ENCODE assay signal across 15 cellular contexts in genomic region chr14:64684091-64684490, GRCh38. TPM values are rescaled to one million over a fixed set of nuclear protein-coding genes. Genes with fewer than 3 reads are reported as not detected.
DNase-seq lines count a peak whose midpoint lies in the region; ATAC-seq and TF ChIP-seq lines count a peak whose summit lies in the region.
"Had no signal": no experiment of that assay in that cellular context is flagged by ENCODE, and none has a peak within 500 bp of the region (broad histone marks: within the 10 kb centered on the region; RNA-seq: fewer than 3 reads in every experiment).

No MANE protein-coding gene starts in this region.

- H3K9me3 ChIP-seq in smooth muscle cell (replicated peaks; ENCODE audit: low read depth): no peaks in the 10 kb centered on the region
- H3K9me3 ChIP-seq: left lung, stomach had no signal

- no peak overlapping the region for H3K4me3 ChIP-seq in astrocyte of the cerebellum (ENCODE audit: low read depth, low read length)
- H3K4me3 ChIP-seq in smooth muscle cell: no peak overlapping the region
- H3K4me3 ChIP-seq: GM23338, left lung, stomach had no signal

- peak; percentile 28 for DNase-seq in M059J (ENCODE audit: low read depth)
- DNase-seq in astrocyte of the cerebellum (ENCODE audit: low read depth): peak; percentile 36
- peak; percentile 39 for DNase-seq in left cardiac atrium
- DNase-seq in smooth muscle cell (lab: John Stamatoyannopoulos, UW; ENCODE audit: unreplicated experiment): no peak
- no peak for DNase-seq in NCI-H748 (lab: John Stamatoyannopoulos, UW; ENCODE audit: unreplicated experiment)
- DNase-seq in erythroblast (lab: John Stamatoyannopoulos, UW): no peak
- DNase-seq: activated CD4-positive, alpha-beta T cell treated with anti-CD3 and anti-CD28 coated beads, Interleukin-2, amount 50 U/mL, for 1 hour; activated effector memory CD4-positive, alpha-beta T cell treated with Interleukin-2 at 50 U/mL for 16 hours; left lung; NCI-H1092; stimulated activated CD4-positive, alpha-beta T cell treated with anti-CD3 and anti-CD28 coated beads, Interleukin-4, amount 100 ng/mL, for 1 hour; stomach; T-cell had no signal

- ATAC-seq in left cardiac atrium: no peak
- ATAC-seq in GM21381 (IDR thresholded peaks at IDR 0.05; ENCODE audit: unreplicated experiment): no peak
- ATAC-seq: GM23338, left lung, T-cell had no signal

- WGBS in smooth muscle cell (ENCODE audit: low lambda C conversion rate): 35% methylated on average over 6 of the region's 6 CpGs

- H3K4me1 ChIP-seq in smooth muscle cell (ENCODE audit: low read depth): peaks cover 21% of the 10 kb centered on the region

- no peaks in the 10 kb centered on the region for H3K79me2 ChIP-seq in smooth muscle cell (ENCODE audit: low read depth)

- in situ Hi-C loops in astrocyte of the cerebellum (cut with HindIII; ENCODE audit: low sequenced_read_pairs): no loop called here

- peak overlapping the region; percentile 22 for H3K4me2 ChIP-seq in smooth muscle cell
- H3K4me2 ChIP-seq: GM23338 had no signal

- no peak overlapping the region for H3K9ac ChIP-seq in smooth muscle cell (ENCODE audit: low read depth)

- no peak overlapping the region for H2AFZ ChIP-seq in smooth muscle cell (ENCODE audit: low read depth)

- H3K27ac ChIP-seq in smooth muscle cell (ENCODE audit: low read depth): no peak overlapping the region
- H3K27ac ChIP-seq: left lung had no signal

- peaks cover 20% of the 10 kb centered on the region for H3F3A ChIP-seq in smooth muscle cell (ENCODE audit: low read depth)

- TF ChIP-seq CTCF in astrocyte of the cerebellum (IDR thresholded peaks at IDR 0.05; ENCODE audit: low read depth, low read length, missing control alignments) (no peak), smooth muscle cell (IDR thresholded peaks at IDR 0.05; ENCODE audit: borderline replicate concordance, insufficient read depth, poor library complexity, severe bottlenecking) (no peak)

- intact Hi-C loops in left cardiac atrium (cut with DNase I): no loop called here

- no peaks in the 10 kb centered on the region for H4K20me1 ChIP-seq in smooth muscle cell (ENCODE audit: low read depth)

- TF ChIP-seq POLR2A in erythroblast (IDR thresholded peaks at IDR 0.05; ENCODE audit: low read length): no peak

- H3K36me3 ChIP-seq in smooth muscle cell (ENCODE audit: low read depth): no peaks in the 10 kb centered on the region
- H3K36me3 ChIP-seq: left lung, stomach had no signal

- no peaks in the 10 kb centered on the region for H3K27me3 ChIP-seq in smooth muscle cell (ENCODE audit: low read depth)
- H3K27me3 ChIP-seq: stomach had no signal

RNA-seq across cellular contexts. Expression of gene PLEKHG3, which starts 20.1 kb away (rescaled TPM):
- total RNA-seq in M059J (2014; rRNA removed; shearing (Covaris generic)): 6.8 and 13.8 TPM in 2 replicates
- total RNA-seq in left cardiac atrium (10 to 100 TPM; 29.4 to 37.7 TPM), smooth muscle cell (15.6 and 17.6 TPM in 2 replicates)
- 18.3 and 21.9 TPM in 2 replicates for polyA plus RNA-seq in smooth muscle cell

Comparison
In these comparisons a context has a peak if more than half of its experiments do, and no peak if none do; other contexts are left out.
1. DNase-seq: peak in M059J (single experiment), astrocyte of the cerebellum (single experiment) and left cardiac atrium (single experiment); none in smooth muscle cell (single experiment), NCI-H748 (single experiment) and erythroblast (0 of 2).